ENCODE assay signal across 9 cellular contexts in genomic region chr20:8361008-8361652, GRCh38.
DNase-seq lines count a peak whose midpoint lies in the region; ATAC-seq and TF ChIP-seq lines count a peak whose summit lies in the region.
"Had no signal": no experiment of that assay in that cellular context is flagged by ENCODE, and none has a peak within 500 bp of the region (broad histone marks: within the 10 kb centered on the region; RNA-seq: fewer than 3 reads in every experiment).

No MANE protein-coding gene starts in this region.

- no peaks in the 10 kb centered on the region for H3K9me2 ChIP-seq in PC-3 (replicated peaks; ENCODE audit: low read length)

- no peaks in the 10 kb centered on the region for H3K4me1 ChIP-seq in PC-3 (ENCODE audit: insufficient read depth, low read length)

- 0 out of 2 replicates have a peak, but pooled peaks have one; percentile 7 for TF ChIP-seq CTCF in PC-3 (conservative IDR thresholded peaks at IDR 0.05; ENCODE audit: low read depth, low read length)

- intact Hi-C loops in PC-3 (cut with micrococcal nuclease): no loop called here
- intact Hi-C loops in left ventricle myocardium superior (cut with micrococcal nuclease): no loop called here

- H3K9me3 ChIP-seq in PC-3 (ENCODE audit: low read length): no peaks in the 10 kb centered on the region

- H3K9ac ChIP-seq in PC-3 (ENCODE audit: low read length): no peak overlapping the region

- POLR2A ChIA-PET in PC-3 (lab: Charles Lee; ENCODE audit: unreplicated experiment): no interaction called here

- peaks cover 48% of the 10 kb centered on the region for H3K27me3 ChIP-seq in PC-3 (ENCODE audit: low read length)

- no peaks in the 10 kb centered on the region for H3K36me3 ChIP-seq in PC-3 (ENCODE audit: low read depth, low read length)

- no TSS peak for BruUV-seq in PC-3 (replicated peaks; lab: Mats Ljungman, UMichigan)

- H3K4me2 ChIP-seq in PC-3 (ENCODE audit: low read length): no peak overlapping the region

- H3K4me3 ChIP-seq in PC-3 (ENCODE audit: low read length): no peak overlapping the region

- no peaks in the 10 kb centered on the region for H3K79me2 ChIP-seq in PC-3 (ENCODE audit: low read length)

- no peak overlapping the region for H3K27ac ChIP-seq in PC-3 (ENCODE audit: low read length)
- H3K27ac ChIP-seq: HL-60 had no signal

- DNase-seq in AG20443 (ENCODE audit: low spot score) (peak; percentile 60), PC-3 (no peak), left ventricle myocardium superior (no peak), NCI-H524 treated with DMSO at 0.1 percent for 48 hours (lab: John Stamatoyannopoulos, UW) (no peak), DMS79 (lab: John Stamatoyannopoulos, UW) (no peak), GOT3 (lab: John Stamatoyannopoulos, UW) (no peak)

- CTCF ChIA-PET in PC-3 (lab: Charles Lee): no interaction called here

- ATAC-seq in GM18502 (IDR thresholded peaks at IDR 0.05; ENCODE audit: poor library complexity, unreplicated experiment) (peak; percentile 69), PC-3 (peak; percentile 27; the same call in 1 of the 2 replicates), left ventricle myocardium superior (peak; percentile 77), GM21367 (IDR thresholded peaks at IDR 0.05; ENCODE audit: unreplicated experiment) (no peak)

- H2AFZ ChIP-seq in PC-3 (ENCODE audit: low read length): no peak overlapping the region

- no peaks in the 10 kb centered on the region for H4K20me1 ChIP-seq in PC-3 (ENCODE audit: low read length)

- no peaks in the 10 kb centered on the region for H3F3A ChIP-seq in PC-3 (ENCODE audit: low read length, unreplicated experiment)
